ENCODE assay signal across 11 cellular contexts in the genomic region with DNA sequence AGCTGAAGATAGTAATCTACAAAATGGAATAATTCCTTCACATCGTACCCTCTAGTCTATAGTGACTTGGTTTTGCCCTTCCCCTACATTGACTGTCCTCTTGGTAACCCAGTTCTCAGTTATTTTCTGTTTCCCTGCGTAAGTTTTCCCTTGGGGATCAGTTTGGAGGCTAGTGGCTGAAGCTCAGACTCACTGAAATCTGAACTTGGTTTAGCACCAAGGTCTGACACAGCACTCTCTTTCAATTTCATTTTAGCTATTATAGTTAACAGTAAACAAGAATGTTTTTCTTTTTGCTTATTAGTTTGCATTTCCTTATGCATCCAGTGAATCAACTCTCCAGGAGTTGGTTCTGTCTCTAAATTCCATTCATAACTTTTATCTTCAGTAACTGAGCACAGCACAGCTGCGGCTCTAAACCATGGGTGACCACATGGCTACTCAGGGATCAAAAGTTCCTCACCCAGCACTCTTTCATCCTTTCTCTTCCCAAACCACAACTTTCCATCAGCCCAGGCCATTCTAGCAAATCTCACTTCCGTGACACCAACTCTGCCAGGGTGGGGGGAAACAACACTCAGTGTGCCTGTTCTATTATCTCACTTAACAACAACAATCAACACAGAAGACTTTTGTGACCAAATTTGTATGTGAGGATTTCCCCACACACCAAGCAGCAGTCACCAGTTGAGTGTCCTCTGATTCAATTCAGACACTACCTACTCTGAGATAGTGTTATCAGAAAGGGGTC. TPM values are rescaled to one million over a fixed set of nuclear protein-coding genes. Genes with fewer than 3 reads are reported as not detected.
DNase-seq lines count a peak whose midpoint lies in the region; ATAC-seq, FAIRE-seq and TF ChIP-seq lines count a peak whose summit lies in the region.
"Had no signal": no experiment of that assay in that cellular context is flagged by ENCODE, and none has a peak within 500 bp of the region (broad histone marks: within the 10 kb centered on the region; RNA-seq: fewer than 3 reads in every experiment).

No MANE protein-coding gene starts in this region.

- H3K27me3 ChIP-seq in right cardiac atrium (ENCODE audit: control insufficient read depth, insufficient read depth) (no peaks in the 10 kb centered on the region), suprapubic skin (no peaks in the 10 kb centered on the region)

- ATAC-seq in right cardiac atrium: peak in 1 of 2 donors; percentile 61

- no peaks in the 10 kb centered on the region for H3K4me1 ChIP-seq in right cardiac atrium (ENCODE audit: control insufficient read depth, insufficient read depth, low read length)
- H3K4me1 ChIP-seq in suprapubic skin: peaks cover 6% of the 10 kb centered on the region

- H3K27ac ChIP-seq in right cardiac atrium (ENCODE audit: low read length) (peak overlapping the region; percentile 48), suprapubic skin (no peak overlapping the region)

- WGBS in right cardiac atrium: 50% methylated on average over 4 of the region's 4 CpGs
- WGBS in suprapubic skin: 60% methylated on average over 4 of the region's 4 CpGs

- H3K4me3 ChIP-seq in AG10803 (ENCODE audit: low read length): peak overlapping the region; percentile 2; the same call in 1 of the 2 replicates
- H3K4me3 ChIP-seq in right cardiac atrium (ENCODE audit: low read length): no peak overlapping the region
- H3K4me3 ChIP-seq in suprapubic skin: no peak overlapping the region

- intact Hi-C loops in right cardiac atrium (cut with DNase I): no loop called here

- no peak for TF ChIP-seq EP300 in suprapubic skin (IDR thresholded peaks at IDR 0.05)

- DNase-seq in AG10803 (ENCODE audit: low read depth) (peak; percentile 76), GM19239 (ENCODE audit: insufficient read length, low spot score) (no peak), RPMI7951 (ENCODE audit: low read depth) (peak; percentile 78), right cardiac atrium (no peak), HEK293T (ENCODE audit: extremely low spot score) (no peak), OCI-M2 (lab: John Stamatoyannopoulos, UW; ENCODE audit: unreplicated experiment) (no peak), suprapubic skin (ENCODE audit: low spot score in 2 of 2) (no peak)
- DNase-seq in stimulated activated CD4-positive, alpha-beta T cell treated with anti-CD3 and anti-CD28 coated beads, Interleukin-4, amount 100 ng/mL, for 24 hours: no peak
- DNase-seq: NCI-H1694 treated with DMSO at 0.1 percent for 48 hours had no signal

- POLR2A ChIA-PET in HEK293T (lab: Yijun Ruan, JAX): interaction anchor here (1.2 kb wide), 1 partner anchor 17 kb away, joined by 4 read pairs; the partner anchor contains the start of gene IFI6

- no peak for TF ChIP-seq CTCF in AG10803 (conservative IDR thresholded peaks at IDR 0.05; ENCODE audit: low read length)
- TF ChIP-seq CTCF in suprapubic skin (IDR thresholded peaks at IDR 0.05): no peak

- FAIRE-seq in GM19239 (lab: Jason Lieb, UNC): peak; percentile 98
- FAIRE-seq: TTC549 had no signal

- CTCF ChIA-PET in HEK293T (lab: Yijun Ruan, JAX): interaction anchor here (0.8 kb wide), 1 partner anchor 17 kb away, joined by 3 read pairs; the partner anchor contains the start of gene IFI6

- no peaks in the 10 kb centered on the region for H3K9me3 ChIP-seq in right cardiac atrium (ENCODE audit: control insufficient read depth, low read length)
- H3K9me3 ChIP-seq in suprapubic skin: no peaks in the 10 kb centered on the region

- no peaks in the 10 kb centered on the region for H3K36me3 ChIP-seq in suprapubic skin

- no peak for TF ChIP-seq POLR2A in suprapubic skin (IDR thresholded peaks at IDR 0.05)

TF ChIP-seq in HEK293T, 16 proteins besides CTCF, POLR2A, EP300 and RAD21:
- TF ChIP-seq L3MBTL2 (conservative IDR thresholded peaks at IDR 0.05): no peak
- TF ChIP-seq ZNF384 (IDR thresholded peaks at IDR 0.05): no peak
- no peak for TF ChIP-seq CTBP1 (IDR thresholded peaks at IDR 0.05; ENCODE audit: borderline replicate concordance)
- no peak for TF ChIP-seq SUZ12 (IDR thresholded peaks at IDR 0.05)
- no peak for TF ChIP-seq ARNT (IDR thresholded peaks at IDR 0.05)
- no peak for TF ChIP-seq FOXM1 (IDR thresholded peaks at IDR 0.05; ENCODE audit: borderline replicate concordance)
- TF ChIP-seq TARDBP (IDR thresholded peaks at IDR 0.05): no peak
- no peak for TF ChIP-seq ELF4 (IDR thresholded peaks at IDR 0.05)
- TF ChIP-seq FOXA1 (IDR thresholded peaks at IDR 0.05): no peak
- TF ChIP-seq SP1 (IDR thresholded peaks at IDR 0.05): no peak
- no peak for TF ChIP-seq NFRKB (IDR thresholded peaks at IDR 0.05)
- no peak for TF ChIP-seq HDGF (IDR thresholded peaks at IDR 0.05; ENCODE audit: borderline replicate concordance)
- no peak for TF ChIP-seq PKNOX1 (IDR thresholded peaks at IDR 0.05)
- no peak for TF ChIP-seq FOXK2 (IDR thresholded peaks at IDR 0.05)
- no peak for TF ChIP-seq BHLHE40 (IDR thresholded peaks at IDR 0.05; ENCODE audit: borderline replicate concordance)
- no peak for TF ChIP-seq LEF1 (IDR thresholded peaks at IDR 0.05; ENCODE audit: borderline replicate concordance)

RNA-seq across cellular contexts. Expression of gene IFI6, which starts 17.6 kb away (rescaled TPM):
- total RNA-seq in RPMI7951 (2014; rRNA removed; shearing (Covaris generic)): 75.3 and 169 TPM in 2 replicates
- total RNA-seq in right cardiac atrium: 100 to 1,000 TPM in 1 of 4 donors, 10 to 100 TPM in 3; 46.2 to 145 (median 57.8) TPM
- 68.1 TPM for polyA plus RNA-seq in right cardiac atrium
- total RNA-seq in suprapubic skin: 10 to 100 TPM in 1 of 4 donors, 1 to 10 TPM in 3; 6.3 to 31.4 (median 8.2) TPM

RNA-seq across cellular contexts. Expression of gene FAM76A, which starts 36.2 kb away (rescaled TPM):
- 12.1 and 16.7 TPM in 2 replicates for total RNA-seq in RPMI7951 (2014; rRNA removed; shearing (Covaris generic))
- total RNA-seq in right cardiac atrium (10 to 100 TPM; 12.1 to 14.5 (median 12.9) TPM), suprapubic skin (10 to 100 TPM; 17.6 to 28.8 (median 20.8) TPM)
- polyA plus RNA-seq in right cardiac atrium: 6.1 TPM

RNA-seq across cellular contexts. Expression of gene FGR, which starts 54.6 kb away (rescaled TPM):
- total RNA-seq in RPMI7951 (2014; rRNA removed; shearing (Covaris generic)): not detected in 2 replicates
- 10 to 100 TPM in 1 of 4 donors, 1 to 10 TPM in 3; 3.2 to 12.6 (median 5.1) TPM for total RNA-seq in right cardiac atrium
- polyA plus RNA-seq in right cardiac atrium: 3.5 TPM
- total RNA-seq in suprapubic skin: 1 to 10 TPM; 3.0 to 9.2 (median 5.9) TPM
- total RNA-seq: Daoy had no signal

Comparison
In these comparisons a context has a peak if more than half of its experiments do, and no peak if none do; other contexts are left out.
1. DNase-seq: peak in AG10803 (single experiment) and RPMI7951 (single experiment); none in GM19239 (single experiment), right cardiac atrium (0 of 3), HEK293T (single experiment), OCI-M2 (single experiment), stimulated activated CD4-positive, alpha-beta T cell treated with anti-CD3 and anti-CD28 coated beads, Interleukin-4, amount 100 ng/mL, for 24 hours (single experiment) and suprapubic skin (0 of 2).